Comparison of ENCODE assay signal across 1 cellular context in genomic region chr5:65184780-65185179, GRCh38.
TF ChIP-seq lines count a peak whose summit lies in the region.

No MANE protein-coding gene starts in this region.

TF ChIP-seq in GM23338, 12 proteins besides CTCF, POLR2A, EP300 and RAD21 (continued from another document):
- no peak for TF ChIP-seq ZNF462 (CRISPR knock-in tag; IDR thresholded peaks at IDR 0.05)
- TF ChIP-seq EZH2phosphoT487 (IDR thresholded peaks at IDR 0.05; ENCODE audit: unreplicated experiment) = no peak
- TF ChIP-seq CREB1 (CRISPR knock-in tag; IDR thresholded peaks at IDR 0.05; ENCODE audit: low read depth) = no peak
